ENCODE assay signal across 1 cellular context in the genomic region with DNA sequence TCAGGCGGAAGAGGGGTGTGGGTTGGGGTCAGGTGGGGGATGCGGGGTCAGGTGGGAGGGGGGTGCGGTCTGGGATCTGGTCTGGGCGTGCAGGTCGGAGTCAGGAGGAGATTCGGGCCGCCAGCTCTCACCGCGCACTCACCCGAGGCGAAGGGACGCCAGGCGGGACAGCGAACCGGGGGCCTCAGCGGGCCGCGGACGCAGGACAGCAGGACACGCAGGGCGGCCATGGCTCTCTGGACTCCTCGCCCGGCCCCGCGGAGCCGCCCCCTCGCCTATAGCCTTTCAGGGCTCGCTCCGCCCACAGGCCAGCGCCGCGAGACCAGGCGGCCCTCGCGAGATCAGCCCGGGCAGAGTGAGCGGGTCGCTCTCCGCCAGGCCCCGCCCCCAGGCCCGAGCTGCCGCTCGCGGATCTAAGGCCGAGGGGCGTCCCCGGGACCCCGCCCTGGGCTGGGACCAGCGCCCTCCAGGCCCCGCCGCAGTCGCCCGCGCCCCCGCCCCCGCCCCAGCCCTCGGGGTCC.
TF ChIP-seq lines count a peak whose summit lies in the region.

A gene (minus strand): TSS at position 251 of the 521 bp plus-strand sequence. CDS start 21 bp downstream, at position 230.

TF ChIP-seq in HEK293, 187 proteins besides CTCF, POLR2A, EP300 and RAD21 (continued from another document and continues in another):
- TF ChIP-seq, protein P1, sequence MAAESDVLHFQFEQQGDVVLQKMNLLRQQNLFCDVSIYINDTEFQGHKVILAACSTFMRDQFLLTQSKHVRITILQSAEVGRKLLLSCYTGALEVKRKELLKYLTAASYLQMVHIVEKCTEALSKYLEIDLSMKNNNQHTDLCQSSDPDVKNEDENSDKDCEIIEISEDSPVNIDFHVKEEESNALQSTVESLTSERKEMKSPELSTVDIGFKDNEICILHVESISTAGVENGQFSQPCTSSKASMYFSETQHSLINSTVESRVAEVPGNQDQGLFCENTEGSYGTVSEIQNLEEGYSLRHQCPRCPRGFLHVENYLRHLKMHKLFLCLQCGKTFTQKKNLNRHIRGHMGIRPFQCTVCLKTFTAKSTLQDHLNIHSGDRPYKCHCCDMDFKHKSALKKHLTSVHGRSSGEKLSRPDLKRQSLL (tag by site-specific recombination; IDR thresholded peaks at IDR 0.05): no peak
- no peak for TF ChIP-seq ZNF670 (tag by site-specific recombination; IDR thresholded peaks at IDR 0.05; ENCODE audit: low read depth)
- TF ChIP-seq ZBTB48 (tag by site-specific recombination; IDR thresholded peaks at IDR 0.05): no peak
- TF ChIP-seq SP2 (tag by site-specific recombination; IDR thresholded peaks at IDR 0.05): peak; percentile 74
- TF ChIP-seq YY1 (tag by site-specific recombination; IDR thresholded peaks at IDR 0.05): peak; percentile 86
- TF ChIP-seq, protein P2, sequence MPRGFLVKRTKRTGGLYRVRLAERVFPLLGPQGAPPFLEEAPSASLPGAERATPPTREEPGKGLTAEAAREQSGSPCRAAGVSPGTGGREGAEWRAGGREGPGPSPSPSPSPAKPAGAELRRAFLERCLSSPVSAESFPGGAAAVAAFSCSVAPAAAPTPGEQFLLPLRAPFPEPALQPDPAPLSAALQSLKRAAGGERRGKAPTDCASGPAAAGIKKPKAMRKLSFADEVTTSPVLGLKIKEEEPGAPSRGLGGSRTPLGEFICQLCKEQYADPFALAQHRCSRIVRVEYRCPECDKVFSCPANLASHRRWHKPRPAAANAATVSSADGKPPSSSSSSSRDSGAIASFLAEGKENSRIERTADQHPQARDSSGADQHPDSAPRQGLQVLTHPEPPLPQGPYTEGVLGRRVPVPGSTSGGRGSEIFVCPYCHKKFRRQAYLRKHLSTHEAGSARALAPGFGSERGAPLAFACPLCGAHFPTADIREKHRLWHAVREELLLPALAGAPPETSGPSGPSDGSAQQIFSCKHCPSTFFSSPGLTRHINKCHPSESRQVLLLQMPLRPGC (tag by site-specific recombination; IDR thresholded peaks at IDR 0.05): no peak
- no peak for TF ChIP-seq HOXC10 (CRISPR knock-in tag; IDR thresholded peaks at IDR 0.05)
- peak; percentile 50; the same call in 1 of the 2 replicates for TF ChIP-seq KLF7 (tag by site-specific recombination; IDR thresholded peaks at IDR 0.05; ENCODE audit: borderline replicate concordance)
- TF ChIP-seq, protein P3, sequence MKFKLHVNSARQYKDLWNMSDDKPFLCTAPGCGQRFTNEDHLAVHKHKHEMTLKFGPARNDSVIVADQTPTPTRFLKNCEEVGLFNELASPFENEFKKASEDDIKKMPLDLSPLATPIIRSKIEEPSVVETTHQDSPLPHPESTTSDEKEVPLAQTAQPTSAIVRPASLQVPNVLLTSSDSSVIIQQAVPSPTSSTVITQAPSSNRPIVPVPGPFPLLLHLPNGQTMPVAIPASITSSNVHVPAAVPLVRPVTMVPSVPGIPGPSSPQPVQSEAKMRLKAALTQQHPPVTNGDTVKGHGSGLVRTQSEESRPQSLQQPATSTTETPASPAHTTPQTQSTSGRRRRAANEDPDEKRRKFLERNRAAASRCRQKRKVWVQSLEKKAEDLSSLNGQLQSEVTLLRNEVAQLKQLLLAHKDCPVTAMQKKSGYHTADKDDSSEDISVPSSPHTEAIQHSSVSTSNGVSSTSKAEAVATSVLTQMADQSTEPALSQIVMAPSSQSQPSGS (tag by site-specific recombination; IDR thresholded peaks at IDR 0.05; ENCODE audit: low read depth): no peak
- TF ChIP-seq, protein P4, sequence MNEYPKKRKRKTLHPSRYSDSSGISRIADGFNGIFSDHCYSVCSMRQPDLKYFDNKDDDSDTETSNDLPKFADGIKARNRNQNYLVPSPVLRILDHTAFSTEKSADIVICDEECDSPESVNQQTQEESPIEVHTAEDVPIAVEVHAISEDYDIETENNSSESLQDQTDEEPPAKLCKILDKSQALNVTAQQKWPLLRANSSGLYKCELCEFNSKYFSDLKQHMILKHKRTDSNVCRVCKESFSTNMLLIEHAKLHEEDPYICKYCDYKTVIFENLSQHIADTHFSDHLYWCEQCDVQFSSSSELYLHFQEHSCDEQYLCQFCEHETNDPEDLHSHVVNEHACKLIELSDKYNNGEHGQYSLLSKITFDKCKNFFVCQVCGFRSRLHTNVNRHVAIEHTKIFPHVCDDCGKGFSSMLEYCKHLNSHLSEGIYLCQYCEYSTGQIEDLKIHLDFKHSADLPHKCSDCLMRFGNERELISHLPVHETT (tag by site-specific recombination; IDR thresholded peaks at IDR 0.05): no peak
- TF ChIP-seq ZBTB21 (tag by site-specific recombination; IDR thresholded peaks at IDR 0.05): no peak
- TF ChIP-seq ZNF837 (tag by site-specific recombination; IDR thresholded peaks at IDR 0.05): no peak
- TF ChIP-seq SALL2 (tag by site-specific recombination; IDR thresholded peaks at IDR 0.05; ENCODE audit: borderline replicate concordance): no peak
- TF ChIP-seq SETDB1 (IDR thresholded peaks at IDR 0.05; ENCODE audit: insufficient read length, low read length): no peak
- no peak for TF ChIP-seq MYNN (tag by site-specific recombination; IDR thresholded peaks at IDR 0.05; ENCODE audit: borderline replicate concordance)
- no peak for TF ChIP-seq ZNF138 (tag by site-specific recombination; IDR thresholded peaks at IDR 0.05; ENCODE audit: borderline replicate concordance)
- peak; percentile 65 for TF ChIP-seq KLF1 (tag by site-specific recombination; IDR thresholded peaks at IDR 0.05)
- no peak for TF ChIP-seq ZNF626 (tag by site-specific recombination; IDR thresholded peaks at IDR 0.05)
- no peak for TF ChIP-seq ZSCAN16 (tag by site-specific recombination; IDR thresholded peaks at IDR 0.05)
- peak; percentile 55 for TF ChIP-seq SP7 (tag by site-specific recombination; IDR thresholded peaks at IDR 0.05)
- peak; percentile 53; the same call in 1 of the 2 replicates for TF ChIP-seq KLF10 (tag by site-specific recombination; IDR thresholded peaks at IDR 0.05)
- no peak for TF ChIP-seq ZNF155 (tag by site-specific recombination; IDR thresholded peaks at IDR 0.05)
- no peak for TF ChIP-seq ZNF354C (tag by site-specific recombination; IDR thresholded peaks at IDR 0.05; ENCODE audit: borderline replicate concordance, low read depth)
- no peak for TF ChIP-seq ZNF623 (tag by site-specific recombination; IDR thresholded peaks at IDR 0.05)
- no peak for TF ChIP-seq ZNF549 (tag by site-specific recombination; IDR thresholded peaks at IDR 0.05)
- TF ChIP-seq PRDM1 (tag by site-specific recombination; IDR thresholded peaks at IDR 0.05): no peak
- TF ChIP-seq GLI2 (tag by site-specific recombination; IDR thresholded peaks at IDR 0.05; ENCODE audit: borderline replicate concordance, low read depth): no peak
- TF ChIP-seq, protein P5, sequence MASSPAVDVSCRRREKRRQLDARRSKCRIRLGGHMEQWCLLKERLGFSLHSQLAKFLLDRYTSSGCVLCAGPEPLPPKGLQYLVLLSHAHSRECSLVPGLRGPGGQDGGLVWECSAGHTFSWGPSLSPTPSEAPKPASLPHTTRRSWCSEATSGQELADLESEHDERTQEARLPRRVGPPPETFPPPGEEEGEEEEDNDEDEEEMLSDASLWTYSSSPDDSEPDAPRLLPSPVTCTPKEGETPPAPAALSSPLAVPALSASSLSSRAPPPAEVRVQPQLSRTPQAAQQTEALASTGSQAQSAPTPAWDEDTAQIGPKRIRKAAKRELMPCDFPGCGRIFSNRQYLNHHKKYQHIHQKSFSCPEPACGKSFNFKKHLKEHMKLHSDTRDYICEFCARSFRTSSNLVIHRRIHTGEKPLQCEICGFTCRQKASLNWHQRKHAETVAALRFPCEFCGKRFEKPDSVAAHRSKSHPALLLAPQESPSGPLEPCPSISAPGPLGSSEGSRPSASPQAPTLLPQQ (tag by site-specific recombination; IDR thresholded peaks at IDR 0.05): no peak
- no peak for TF ChIP-seq TCF7L2 (IDR thresholded peaks at IDR 0.05; ENCODE audit: borderline replicate concordance, low read depth, low read length)
- TF ChIP-seq, protein P6, sequence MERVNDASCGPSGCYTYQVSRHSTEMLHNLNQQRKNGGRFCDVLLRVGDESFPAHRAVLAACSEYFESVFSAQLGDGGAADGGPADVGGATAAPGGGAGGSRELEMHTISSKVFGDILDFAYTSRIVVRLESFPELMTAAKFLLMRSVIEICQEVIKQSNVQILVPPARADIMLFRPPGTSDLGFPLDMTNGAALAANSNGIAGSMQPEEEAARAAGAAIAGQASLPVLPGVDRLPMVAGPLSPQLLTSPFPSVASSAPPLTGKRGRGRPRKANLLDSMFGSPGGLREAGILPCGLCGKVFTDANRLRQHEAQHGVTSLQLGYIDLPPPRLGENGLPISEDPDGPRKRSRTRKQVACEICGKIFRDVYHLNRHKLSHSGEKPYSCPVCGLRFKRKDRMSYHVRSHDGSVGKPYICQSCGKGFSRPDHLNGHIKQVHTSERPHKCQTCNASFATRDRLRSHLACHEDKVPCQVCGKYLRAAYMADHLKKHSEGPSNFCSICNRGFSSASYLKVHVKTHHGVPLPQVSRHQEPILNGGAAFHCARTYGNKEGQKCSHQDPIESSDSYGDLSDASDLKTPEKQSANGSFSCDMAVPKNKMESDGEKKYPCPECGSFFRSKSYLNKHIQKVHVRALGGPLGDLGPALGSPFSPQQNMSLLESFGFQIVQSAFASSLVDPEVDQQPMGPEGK (tag by site-specific recombination; IDR thresholded peaks at IDR 0.05): peak; percentile 86
- TF ChIP-seq, protein P7, sequence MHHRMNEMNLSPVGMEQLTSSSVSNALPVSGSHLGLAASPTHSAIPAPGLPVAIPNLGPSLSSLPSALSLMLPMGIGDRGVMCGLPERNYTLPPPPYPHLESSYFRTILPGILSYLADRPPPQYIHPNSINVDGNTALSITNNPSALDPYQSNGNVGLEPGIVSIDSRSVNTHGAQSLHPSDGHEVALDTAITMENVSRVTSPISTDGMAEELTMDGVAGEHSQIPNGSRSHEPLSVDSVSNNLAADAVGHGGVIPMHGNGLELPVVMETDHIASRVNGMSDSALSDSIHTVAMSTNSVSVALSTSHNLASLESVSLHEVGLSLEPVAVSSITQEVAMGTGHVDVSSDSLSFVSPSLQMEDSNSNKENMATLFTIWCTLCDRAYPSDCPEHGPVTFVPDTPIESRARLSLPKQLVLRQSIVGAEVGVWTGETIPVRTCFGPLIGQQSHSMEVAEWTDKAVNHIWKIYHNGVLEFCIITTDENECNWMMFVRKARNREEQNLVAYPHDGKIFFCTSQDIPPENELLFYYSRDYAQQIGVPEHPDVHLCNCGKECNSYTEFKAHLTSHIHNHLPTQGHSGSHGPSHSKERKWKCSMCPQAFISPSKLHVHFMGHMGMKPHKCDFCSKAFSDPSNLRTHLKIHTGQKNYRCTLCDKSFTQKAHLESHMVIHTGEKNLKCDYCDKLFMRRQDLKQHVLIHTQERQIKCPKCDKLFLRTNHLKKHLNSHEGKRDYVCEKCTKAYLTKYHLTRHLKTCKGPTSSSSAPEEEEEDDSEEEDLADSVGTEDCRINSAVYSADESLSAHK (tag by site-specific recombination; IDR thresholded peaks at IDR 0.05): 0 out of 2 replicates have a peak, but pooled peaks have one; percentile 40
- TF ChIP-seq, protein P8, sequence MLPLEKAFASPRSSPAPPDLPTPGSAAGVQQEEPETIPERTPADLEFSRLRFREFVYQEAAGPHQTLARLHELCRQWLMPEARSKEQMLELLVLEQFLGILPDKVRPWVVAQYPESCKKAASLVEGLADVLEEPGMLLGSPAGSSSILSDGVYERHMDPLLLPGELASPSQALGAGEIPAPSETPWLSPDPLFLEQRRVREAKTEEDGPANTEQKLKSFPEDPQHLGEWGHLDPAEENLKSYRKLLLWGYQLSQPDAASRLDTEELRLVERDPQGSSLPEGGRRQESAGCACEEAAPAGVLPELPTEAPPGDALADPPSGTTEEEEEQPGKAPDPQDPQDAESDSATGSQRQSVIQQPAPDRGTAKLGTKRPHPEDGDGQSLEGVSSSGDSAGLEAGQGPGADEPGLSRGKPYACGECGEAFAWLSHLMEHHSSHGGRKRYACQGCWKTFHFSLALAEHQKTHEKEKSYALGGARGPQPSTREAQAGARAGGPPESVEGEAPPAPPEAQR (tag by site-specific recombination; IDR thresholded peaks at IDR 0.05): no peak
- TF ChIP-seq ZBTB17 (tag by site-specific recombination; IDR thresholded peaks at IDR 0.05): peak; percentile 35; the same call in 1 of the 2 replicates
- no peak for TF ChIP-seq ZNF777 (tag by site-specific recombination; IDR thresholded peaks at IDR 0.05; ENCODE audit: borderline replicate concordance)
- TF ChIP-seq ZNF211 (tag by site-specific recombination; IDR thresholded peaks at IDR 0.05; ENCODE audit: low read depth): no peak
- TF ChIP-seq, protein P9, sequence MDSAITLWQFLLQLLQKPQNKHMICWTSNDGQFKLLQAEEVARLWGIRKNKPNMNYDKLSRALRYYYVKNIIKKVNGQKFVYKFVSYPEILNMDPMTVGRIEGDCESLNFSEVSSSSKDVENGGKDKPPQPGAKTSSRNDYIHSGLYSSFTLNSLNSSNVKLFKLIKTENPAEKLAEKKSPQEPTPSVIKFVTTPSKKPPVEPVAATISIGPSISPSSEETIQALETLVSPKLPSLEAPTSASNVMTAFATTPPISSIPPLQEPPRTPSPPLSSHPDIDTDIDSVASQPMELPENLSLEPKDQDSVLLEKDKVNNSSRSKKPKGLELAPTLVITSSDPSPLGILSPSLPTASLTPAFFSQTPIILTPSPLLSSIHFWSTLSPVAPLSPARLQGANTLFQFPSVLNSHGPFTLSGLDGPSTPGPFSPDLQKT (IDR thresholded peaks at IDR 0.05; ENCODE audit: borderline replicate concordance, low read depth, low read length): no peak
- no peak for TF ChIP-seq WT1 (tag by site-specific recombination; IDR thresholded peaks at IDR 0.05)
- TF ChIP-seq, protein P10, sequence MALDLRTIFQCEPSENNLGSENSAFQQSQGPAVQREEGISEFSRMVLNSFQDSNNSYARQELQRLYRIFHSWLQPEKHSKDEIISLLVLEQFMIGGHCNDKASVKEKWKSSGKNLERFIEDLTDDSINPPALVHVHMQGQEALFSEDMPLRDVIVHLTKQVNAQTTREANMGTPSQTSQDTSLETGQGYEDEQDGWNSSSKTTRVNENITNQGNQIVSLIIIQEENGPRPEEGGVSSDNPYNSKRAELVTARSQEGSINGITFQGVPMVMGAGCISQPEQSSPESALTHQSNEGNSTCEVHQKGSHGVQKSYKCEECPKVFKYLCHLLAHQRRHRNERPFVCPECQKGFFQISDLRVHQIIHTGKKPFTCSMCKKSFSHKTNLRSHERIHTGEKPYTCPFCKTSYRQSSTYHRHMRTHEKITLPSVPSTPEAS (tag by site-specific recombination; IDR thresholded peaks at IDR 0.05): no peak
- TF ChIP-seq ZSCAN23 (tag by site-specific recombination; IDR thresholded peaks at IDR 0.05): 0 out of 2 replicates have a peak, but pooled peaks have one; percentile 38
- no peak for TF ChIP-seq ZNF302 (tag by site-specific recombination; IDR thresholded peaks at IDR 0.05; ENCODE audit: low read depth)
- TF ChIP-seq, protein P11, sequence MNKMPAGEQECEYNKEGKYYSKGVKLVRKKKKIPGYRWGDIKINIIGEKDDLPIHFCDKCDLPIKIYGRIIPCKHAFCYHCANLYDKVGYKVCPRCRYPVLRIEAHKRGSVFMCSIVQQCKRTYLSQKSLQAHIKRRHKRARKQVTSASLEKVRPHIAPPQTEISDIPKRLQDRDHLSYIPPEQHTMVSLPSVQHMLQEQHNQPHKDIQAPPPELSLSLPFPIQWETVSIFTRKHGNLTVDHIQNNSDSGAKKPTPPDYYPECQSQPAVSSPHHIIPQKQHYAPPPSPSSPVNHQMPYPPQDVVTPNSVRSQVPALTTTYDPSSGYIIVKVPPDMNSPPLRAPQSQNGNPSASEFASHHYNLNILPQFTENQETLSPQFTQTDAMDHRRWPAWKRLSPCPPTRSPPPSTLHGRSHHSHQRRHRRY (tag by site-specific recombination; IDR thresholded peaks at IDR 0.05): no peak
- TF ChIP-seq ZNF785 (tag by site-specific recombination; IDR thresholded peaks at IDR 0.05): no peak
